Comparison of ENCODE assay signal across 1 cellular context in the genomic region with DNA sequence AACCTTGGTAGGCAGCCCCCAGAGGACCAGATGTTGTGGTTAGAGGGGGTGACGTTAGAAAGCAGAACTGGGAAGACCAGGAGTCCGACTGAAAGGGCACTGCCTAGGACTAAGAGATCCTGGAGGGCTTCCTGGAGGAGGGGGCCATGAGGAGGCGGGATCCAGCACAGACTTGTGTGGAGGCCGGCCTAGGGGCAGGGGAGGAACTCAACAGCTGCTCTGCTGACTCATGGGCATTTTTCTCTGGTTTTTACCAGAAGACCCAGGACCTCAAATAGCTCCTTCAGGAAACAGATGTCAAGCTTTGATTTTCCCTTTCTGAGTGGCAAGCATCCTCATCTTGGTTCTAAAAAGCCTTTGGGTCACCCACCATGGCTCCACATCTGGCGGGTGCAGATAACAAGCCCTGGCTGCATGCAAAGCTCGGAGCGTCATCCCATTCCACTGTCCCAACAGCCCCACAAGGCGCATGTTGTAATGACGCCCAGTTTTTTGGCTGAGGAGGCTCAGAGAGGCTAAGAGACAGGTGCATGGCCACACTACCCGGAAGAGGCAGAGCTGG.
TF ChIP-seq lines count a peak whose summit lies in the region.

No MANE protein-coding gene starts in this region.

TF ChIP-seq in K562, 482 proteins besides CTCF, POLR2A, EP300 and RAD21 (continued from another document and continues in another):
- TF ChIP-seq ZFP36 (IDR thresholded peaks at IDR 0.05; ENCODE audit: low read depth, low read length, partially characterized antibody), result peak; percentile 100
- TF ChIP-seq KLF1 (tag; IDR thresholded peaks at IDR 0.05), result no peak
- TF ChIP-seq NELFE (IDR thresholded peaks at IDR 0.05; ENCODE audit: insufficient read depth, insufficient read length), result no peak
- no peak for TF ChIP-seq ERF (CRISPR knock-in tag; IDR thresholded peaks at IDR 0.05)
- TF ChIP-seq SOX6 (IDR thresholded peaks at IDR 0.05), result peak; percentile 74
- TF ChIP-seq ZNF639 (CRISPR knock-in tag; conservative IDR thresholded peaks at IDR 0.05 in 1 of 2, IDR thresholded peaks at IDR 0.05 in 1 of 2), result no peak
- no peak for TF ChIP-seq FOXA3 (CRISPR knock-in tag; conservative IDR thresholded peaks at IDR 0.05 in 1 of 2, IDR thresholded peaks at IDR 0.05 in 1 of 2)
- TF ChIP-seq MAZ (CRISPR knock-in tag; conservative IDR thresholded peaks at IDR 0.05 in 1 of 2, IDR thresholded peaks at IDR 0.05 in 1 of 2), result no peak
- no peak for TF ChIP-seq PHF20 (IDR thresholded peaks at IDR 0.05; ENCODE audit: partially characterized antibody)
- TF ChIP-seq CEBPB (tag; IDR thresholded peaks at IDR 0.05), result no peak
- TF ChIP-seq ZNF124 (CRISPR knock-in tag; IDR thresholded peaks at IDR 0.05), result no peak
- no peak for TF ChIP-seq NCOA4 (IDR thresholded peaks at IDR 0.05; ENCODE audit: partially characterized antibody)
- TF ChIP-seq SIN3B (IDR thresholded peaks at IDR 0.05; ENCODE audit: low read depth), result no peak
- TF ChIP-seq TBP (optimal IDR thresholded peaks at IDR 0.05; ENCODE audit: low read depth, low read length), result no peak
- TF ChIP-seq HNRNPH1 (optimal IDR thresholded peaks at IDR 0.05; ENCODE audit: low read depth, low read length), result no peak
- TF ChIP-seq PRPF4 (IDR thresholded peaks at IDR 0.05; ENCODE audit: insufficient read depth, low read depth, low read length, poor library complexity, severe bottlenecking), result no peak
- no peak for TF ChIP-seq XRCC3 (IDR thresholded peaks at IDR 0.05)
- TF ChIP-seq NFXL1 (CRISPR knock-in tag; IDR thresholded peaks at IDR 0.05), result no peak
- no peak for TF ChIP-seq ZNF212 (CRISPR knock-in tag; IDR thresholded peaks at IDR 0.05)
- TF ChIP-seq HES1 (IDR thresholded peaks at IDR 0.05; ENCODE audit: low read depth), result no peak
- TF ChIP-seq TEAD4 (IDR thresholded peaks at IDR 0.05; ENCODE audit: low read length), result peak; percentile 90
- no peak for TF ChIP-seq TEAD4 (CRISPR knock-in tag; IDR thresholded peaks at IDR 0.05; ENCODE audit: borderline replicate concordance)
- no peak for TF ChIP-seq FOXK1 (CRISPR knock-in tag; IDR thresholded peaks at IDR 0.05; ENCODE audit: borderline replicate concordance)
- TF ChIP-seq NCOA1 (IDR thresholded peaks at IDR 0.05; ENCODE audit: low read depth), result peak; percentile 71; the same call in 1 of the 2 replicates
- TF ChIP-seq CREB3 (tag; conservative IDR thresholded peaks at IDR 0.05; ENCODE audit: low read depth), result 0 out of 2 replicates have a peak, but pooled peaks have one; percentile 46
- no peak for TF ChIP-seq PHB (CRISPR knock-in tag; IDR thresholded peaks at IDR 0.05)
- no peak for TF ChIP-seq POLR2G (IDR thresholded peaks at IDR 0.05; ENCODE audit: low read depth, low read length)
- no peak for TF ChIP-seq SETDB1 (IDR thresholded peaks at IDR 0.05; ENCODE audit: low read length)
- no peak for TF ChIP-seq RBBP5 (IDR thresholded peaks at IDR 0.05; ENCODE audit: borderline replicate concordance, insufficient read depth, low read length, poor library complexity, severe bottlenecking)
- TF ChIP-seq ZNF512 (tag; IDR thresholded peaks at IDR 0.05), result no peak
- no peak; the same call in 1 of the 2 replicates for TF ChIP-seq ZNF589 (CRISPR knock-in tag; IDR thresholded peaks at IDR 0.05; ENCODE audit: low read depth)
- TF ChIP-seq CHAMP1 (IDR thresholded peaks at IDR 0.05), result no peak
- TF ChIP-seq TBL1XR1 (IDR thresholded peaks at IDR 0.05; ENCODE audit: low read length in 2 of 2), result peak in 1 of 2 experiments; percentile 70; a peak in 1 of 4 replicates
- TF ChIP-seq MXI1 (IDR thresholded peaks at IDR 0.05; ENCODE audit: low read depth, low read length), result 0 out of 2 replicates have a peak, but pooled peaks have one; percentile 30
- no peak for TF ChIP-seq SMAD3 (CRISPR knock-in tag; conservative IDR thresholded peaks at IDR 0.05)
- TF ChIP-seq PPARD (CRISPR knock-in tag; IDR thresholded peaks at IDR 0.05), result no peak
- no peak for TF ChIP-seq KLF10 (CRISPR knock-in tag; IDR thresholded peaks at IDR 0.05)
- TF ChIP-seq XRCC5 (IDR thresholded peaks at IDR 0.05; ENCODE audit: low read depth, low read length), result no peak
- no peak for TF ChIP-seq SAFB (IDR thresholded peaks at IDR 0.05; ENCODE audit: borderline replicate concordance, low read depth, low read length)
- no peak for TF ChIP-seq ZNF175 (CRISPR knock-in tag; IDR thresholded peaks at IDR 0.05; ENCODE audit: low read depth)
- TF ChIP-seq ETV6 (IDR thresholded peaks at IDR 0.05; ENCODE audit: borderline replicate concordance in 1 of 2, low read depth in 2 of 2, low read length in 1 of 2), result no peak
- TF ChIP-seq ETV6 (CRISPR knock-in tag; IDR thresholded peaks at IDR 0.05; ENCODE audit: borderline replicate concordance), result no peak
- no peak for TF ChIP-seq ZNF583 (CRISPR knock-in tag; IDR thresholded peaks at IDR 0.05)
- TF ChIP-seq JUN (IDR thresholded peaks at IDR 0.05; ENCODE audit: borderline replicate concordance, low read depth, low read length), result 0 out of 2 replicates have a peak, but pooled peaks have one; percentile 48
- TF ChIP-seq JUN (CRISPR knock-in tag; IDR thresholded peaks at IDR 0.05; ENCODE audit: borderline replicate concordance), result no peak
- no peak for TF ChIP-seq HOXB6 (CRISPR knock-in tag; IDR thresholded peaks at IDR 0.05; ENCODE audit: borderline replicate concordance)
- TF ChIP-seq, protein P1, sequence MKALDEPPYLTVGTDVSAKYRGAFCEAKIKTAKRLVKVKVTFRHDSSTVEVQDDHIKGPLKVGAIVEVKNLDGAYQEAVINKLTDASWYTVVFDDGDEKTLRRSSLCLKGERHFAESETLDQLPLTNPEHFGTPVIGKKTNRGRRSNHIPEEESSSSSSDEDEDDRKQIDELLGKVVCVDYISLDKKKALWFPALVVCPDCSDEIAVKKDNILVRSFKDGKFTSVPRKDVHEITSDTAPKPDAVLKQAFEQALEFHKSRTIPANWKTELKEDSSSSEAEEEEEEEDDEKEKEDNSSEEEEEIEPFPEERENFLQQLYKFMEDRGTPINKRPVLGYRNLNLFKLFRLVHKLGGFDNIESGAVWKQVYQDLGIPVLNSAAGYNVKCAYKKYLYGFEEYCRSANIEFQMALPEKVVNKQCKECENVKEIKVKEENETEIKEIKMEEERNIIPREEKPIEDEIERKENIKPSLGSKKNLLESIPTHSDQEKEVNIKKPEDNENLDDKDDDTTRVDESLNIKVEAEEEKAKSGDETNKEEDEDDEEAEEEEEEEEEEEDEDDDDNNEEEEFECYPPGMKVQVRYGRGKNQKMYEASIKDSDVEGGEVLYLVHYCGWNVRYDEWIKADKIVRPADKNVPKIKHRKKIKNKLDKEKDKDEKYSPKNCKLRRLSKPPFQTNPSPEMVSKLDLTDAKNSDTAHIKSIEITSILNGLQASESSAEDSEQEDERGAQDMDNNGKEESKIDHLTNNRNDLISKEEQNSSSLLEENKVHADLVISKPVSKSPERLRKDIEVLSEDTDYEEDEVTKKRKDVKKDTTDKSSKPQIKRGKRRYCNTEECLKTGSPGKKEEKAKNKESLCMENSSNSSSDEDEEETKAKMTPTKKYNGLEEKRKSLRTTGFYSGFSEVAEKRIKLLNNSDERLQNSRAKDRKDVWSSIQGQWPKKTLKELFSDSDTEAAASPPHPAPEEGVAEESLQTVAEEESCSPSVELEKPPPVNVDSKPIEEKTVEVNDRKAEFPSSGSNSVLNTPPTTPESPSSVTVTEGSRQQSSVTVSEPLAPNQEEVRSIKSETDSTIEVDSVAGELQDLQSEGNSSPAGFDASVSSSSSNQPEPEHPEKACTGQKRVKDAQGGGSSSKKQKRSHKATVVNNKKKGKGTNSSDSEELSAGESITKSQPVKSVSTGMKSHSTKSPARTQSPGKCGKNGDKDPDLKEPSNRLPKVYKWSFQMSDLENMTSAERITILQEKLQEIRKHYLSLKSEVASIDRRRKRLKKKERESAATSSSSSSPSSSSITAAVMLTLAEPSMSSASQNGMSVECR (CRISPR knock-in tag; IDR thresholded peaks at IDR 0.05), result no peak
- no peak for TF ChIP-seq ZC3H8 (IDR thresholded peaks at IDR 0.05)
- TF ChIP-seq, protein P2, sequence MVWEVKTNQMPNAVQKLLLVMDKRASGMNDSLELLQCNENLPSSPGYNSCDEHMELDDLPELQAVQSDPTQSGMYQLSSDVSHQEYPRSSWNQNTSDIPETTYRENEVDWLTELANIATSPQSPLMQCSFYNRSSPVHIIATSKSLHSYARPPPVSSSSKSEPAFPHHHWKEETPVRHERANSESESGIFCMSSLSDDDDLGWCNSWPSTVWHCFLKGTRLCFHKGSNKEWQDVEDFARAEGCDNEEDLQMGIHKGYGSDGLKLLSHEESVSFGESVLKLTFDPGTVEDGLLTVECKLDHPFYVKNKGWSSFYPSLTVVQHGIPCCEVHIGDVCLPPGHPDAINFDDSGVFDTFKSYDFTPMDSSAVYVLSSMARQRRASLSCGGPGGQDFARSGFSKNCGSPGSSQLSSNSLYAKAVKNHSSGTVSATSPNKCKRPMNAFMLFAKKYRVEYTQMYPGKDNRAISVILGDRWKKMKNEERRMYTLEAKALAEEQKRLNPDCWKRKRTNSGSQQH (CRISPR knock-in tag; IDR thresholded peaks at IDR 0.05), result no peak
- no peak for TF ChIP-seq KAT7 (CRISPR knock-in tag; IDR thresholded peaks at IDR 0.05; ENCODE audit: borderline replicate concordance)
- no peak for TF ChIP-seq ZSCAN32 (CRISPR knock-in tag; IDR thresholded peaks at IDR 0.05)
- TF ChIP-seq WHSC1 (IDR thresholded peaks at IDR 0.05; ENCODE audit: low read length), result no peak
- no peak for TF ChIP-seq HMGN3 (IDR thresholded peaks at IDR 0.05; ENCODE audit: borderline replicate concordance, extremely low read depth, insufficient read length, low read depth, low read length)
- no peak for TF ChIP-seq ATF6 (CRISPR knock-in tag; IDR thresholded peaks at IDR 0.05)
- TF ChIP-seq RBM22 (IDR thresholded peaks at IDR 0.05; ENCODE audit: low read depth, low read length, poor library complexity, severe bottlenecking), result no peak
- TF ChIP-seq U2AF2 (optimal IDR thresholded peaks at IDR 0.05; ENCODE audit: low read depth, low read length), result no peak
- no peak for TF ChIP-seq FOS (IDR thresholded peaks at IDR 0.05; ENCODE audit: extremely low read depth, insufficient read length)
- TF ChIP-seq CBFB (CRISPR knock-in tag; IDR thresholded peaks at IDR 0.05), result no peak
